1 cellular context compared by ENCODE assay signal in the genomic region with DNA sequence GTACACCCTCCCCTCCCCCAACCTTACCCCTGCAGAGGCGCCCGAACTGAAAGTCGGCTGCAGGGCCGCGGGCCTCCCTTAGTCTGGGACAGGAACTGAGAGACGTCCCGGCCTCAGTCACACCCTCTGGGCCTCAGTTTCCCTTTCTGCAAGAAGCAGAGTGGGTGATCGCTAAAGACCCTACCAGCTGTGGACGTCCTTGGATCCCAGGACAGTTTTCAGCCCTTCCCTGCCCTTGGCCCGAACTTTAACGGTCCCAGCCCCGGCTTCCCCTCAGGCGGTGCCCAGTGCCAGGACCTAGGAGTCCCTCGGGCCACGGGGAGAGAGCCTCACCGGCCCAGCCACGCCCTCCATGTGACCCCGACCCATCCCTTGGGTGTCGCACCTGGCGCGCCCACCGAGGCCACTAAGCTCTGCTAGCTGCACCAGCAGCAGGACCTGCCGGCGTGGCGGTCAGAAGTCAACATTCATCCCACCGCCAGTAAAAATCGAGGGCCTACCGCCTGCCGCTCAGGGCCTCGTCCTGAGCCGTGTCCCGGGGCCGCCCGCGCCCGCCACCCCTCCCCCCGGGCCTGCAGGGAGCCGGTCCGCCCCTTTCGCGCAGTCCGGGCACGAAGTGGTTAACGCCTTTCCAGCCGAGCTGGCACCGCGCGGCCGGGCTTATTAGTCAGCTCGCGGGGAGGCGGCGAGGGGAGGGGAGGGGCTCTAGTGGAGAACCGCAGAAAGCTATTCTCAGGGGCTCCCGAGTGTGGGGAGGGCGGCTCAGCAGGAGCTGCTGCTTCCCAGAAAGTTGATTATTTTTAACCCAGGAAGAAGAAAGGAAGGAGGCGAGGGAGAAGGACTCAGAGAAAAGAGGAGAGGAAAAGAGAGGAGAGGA.
TF ChIP-seq lines count a peak whose summit lies in the region.

No MANE protein-coding gene starts in this region.

TF ChIP-seq in HepG2, 621 proteins besides CTCF, POLR2A, EP300 and RAD21 (continued from another document and continues in another):
- TF ChIP-seq, protein P1, sequence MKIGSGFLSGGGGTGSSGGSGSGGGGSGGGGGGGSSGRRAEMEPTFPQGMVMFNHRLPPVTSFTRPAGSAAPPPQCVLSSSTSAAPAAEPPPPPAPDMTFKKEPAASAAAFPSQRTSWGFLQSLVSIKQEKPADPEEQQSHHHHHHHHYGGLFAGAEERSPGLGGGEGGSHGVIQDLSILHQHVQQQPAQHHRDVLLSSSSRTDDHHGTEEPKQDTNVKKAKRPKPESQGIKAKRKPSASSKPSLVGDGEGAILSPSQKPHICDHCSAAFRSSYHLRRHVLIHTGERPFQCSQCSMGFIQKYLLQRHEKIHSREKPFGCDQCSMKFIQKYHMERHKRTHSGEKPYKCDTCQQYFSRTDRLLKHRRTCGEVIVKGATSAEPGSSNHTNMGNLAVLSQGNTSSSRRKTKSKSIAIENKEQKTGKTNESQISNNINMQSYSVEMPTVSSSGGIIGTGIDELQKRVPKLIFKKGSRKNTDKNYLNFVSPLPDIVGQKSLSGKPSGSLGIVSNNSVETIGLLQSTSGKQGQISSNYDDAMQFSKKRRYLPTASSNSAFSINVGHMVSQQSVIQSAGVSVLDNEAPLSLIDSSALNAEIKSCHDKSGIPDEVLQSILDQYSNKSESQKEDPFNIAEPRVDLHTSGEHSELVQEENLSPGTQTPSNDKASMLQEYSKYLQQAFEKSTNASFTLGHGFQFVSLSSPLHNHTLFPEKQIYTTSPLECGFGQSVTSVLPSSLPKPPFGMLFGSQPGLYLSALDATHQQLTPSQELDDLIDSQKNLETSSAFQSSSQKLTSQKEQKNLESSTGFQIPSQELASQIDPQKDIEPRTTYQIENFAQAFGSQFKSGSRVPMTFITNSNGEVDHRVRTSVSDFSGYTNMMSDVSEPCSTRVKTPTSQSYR (CRISPR knock-in tag; IDR thresholded peaks at IDR 0.05; ENCODE audit: borderline replicate concordance): peak; percentile 96
- TF ChIP-seq DPF2 (CRISPR knock-in tag; IDR thresholded peaks at IDR 0.05; ENCODE audit: borderline replicate concordance, low read depth) (peak; percentile 29; the same call in 1 of the 2 replicates), ZNF557 (CRISPR knock-in tag; IDR thresholded peaks at IDR 0.05) (peak; percentile 88; the same call in 1 of the 2 replicates), ZFX (CRISPR knock-in tag; IDR thresholded peaks at IDR 0.05; ENCODE audit: low read depth) (peak; percentile 77), HNF4A (CRISPR knock-in tag; IDR thresholded peaks at IDR 0.05) (peak; percentile 15; the same call in 1 of the 2 replicates), BORCS8-MEF2B (CRISPR knock-in tag; IDR thresholded peaks at IDR 0.05) (peak; percentile 66; the same call in 1 of the 2 replicates), ZNF234 (CRISPR knock-in tag; conservative IDR thresholded peaks at IDR 0.05) (peak; percentile 67; the same call in 1 of the 2 replicates), ZNF430 (CRISPR knock-in tag; IDR thresholded peaks at IDR 0.05) (peak; percentile 89), KDM5B (CRISPR knock-in tag; IDR thresholded peaks at IDR 0.05; ENCODE audit: borderline replicate concordance) (peak; percentile 50; the same call in 1 of the 2 replicates), WIZ (CRISPR knock-in tag; IDR thresholded peaks at IDR 0.05) (0 out of 2 replicates have a peak, but pooled peaks have one; percentile 20), SALL2 (CRISPR knock-in tag; IDR thresholded peaks at IDR 0.05) (peak; percentile 37; the same call in 1 of the 2 replicates), ZFP1 (CRISPR knock-in tag; IDR thresholded peaks at IDR 0.05) (peak; percentile 55; the same call in 1 of the 2 replicates), ZC3H4 (CRISPR knock-in tag; IDR thresholded peaks at IDR 0.05; ENCODE audit: borderline replicate concordance) (peak; percentile 83; the same call in 1 of the 2 replicates), ZNF678 (CRISPR knock-in tag; IDR thresholded peaks at IDR 0.05) (peak; percentile 41; the same call in 1 of the 2 replicates), YY1 (IDR thresholded peaks at IDR 0.05; ENCODE audit: insufficient read depth, insufficient replicate concordance, low read depth, low read length) (peak; percentile 65), TSC22D2 (CRISPR knock-in tag; IDR thresholded peaks at IDR 0.05; ENCODE audit: borderline replicate concordance) (no peak), KDM2A (CRISPR knock-in tag; IDR thresholded peaks at IDR 0.05; ENCODE audit: borderline replicate concordance, low read depth) (peak; percentile 82), ZNF574 (CRISPR knock-in tag; IDR thresholded peaks at IDR 0.05) (peak; percentile 59), ZNF225 (CRISPR knock-in tag; IDR thresholded peaks at IDR 0.05) (0 out of 2 replicates have a peak, but pooled peaks have one; percentile 72), KLF12 (CRISPR knock-in tag; IDR thresholded peaks at IDR 0.05; ENCODE audit: borderline replicate concordance) (no peak), KLF13 (CRISPR knock-in tag; IDR thresholded peaks at IDR 0.05) (peak; percentile 47; the same call in 1 of the 2 replicates), ZNF274 (CRISPR knock-in tag; IDR thresholded peaks at IDR 0.05) (0 out of 2 replicates have a peak, but pooled peaks have one; percentile 61), MLXIP (CRISPR knock-in tag; IDR thresholded peaks at IDR 0.05; ENCODE audit: borderline replicate concordance) (0 out of 2 replicates have a peak, but pooled peaks have one; percentile 66), NONO (IDR thresholded peaks at IDR 0.05) (no peak), NONO (CRISPR knock-in tag; conservative IDR thresholded peaks at IDR 0.05) (peak; percentile 85), ZNF713 (CRISPR knock-in tag; IDR thresholded peaks at IDR 0.05) (no peak), ATM (IDR thresholded peaks at IDR 0.05; ENCODE audit: borderline replicate concordance) (0 out of 2 replicates have a peak, but pooled peaks have one; percentile 42), ARNT2 (CRISPR knock-in tag; IDR thresholded peaks at IDR 0.05; ENCODE audit: low read depth) (peak; percentile 67), ZNF781 (CRISPR knock-in tag; IDR thresholded peaks at IDR 0.05; ENCODE audit: borderline replicate concordance, not compliant biosample characterization) (peak; percentile 1), NFATC3 (CRISPR knock-in tag; IDR thresholded peaks at IDR 0.05) (no peak), ZNF652 (CRISPR knock-in tag; IDR thresholded peaks at IDR 0.05; ENCODE audit: borderline replicate concordance, low read depth) (peak; percentile 98), PHF5A (CRISPR knock-in tag; IDR thresholded peaks at IDR 0.05; ENCODE audit: low read depth, unreplicated experiment) (peak; percentile 55), CENPT (CRISPR knock-in tag; IDR thresholded peaks at IDR 0.05; ENCODE audit: low read depth) (peak; percentile 91; the same call in 1 of the 2 replicates)
- TF ChIP-seq, protein P2, sequence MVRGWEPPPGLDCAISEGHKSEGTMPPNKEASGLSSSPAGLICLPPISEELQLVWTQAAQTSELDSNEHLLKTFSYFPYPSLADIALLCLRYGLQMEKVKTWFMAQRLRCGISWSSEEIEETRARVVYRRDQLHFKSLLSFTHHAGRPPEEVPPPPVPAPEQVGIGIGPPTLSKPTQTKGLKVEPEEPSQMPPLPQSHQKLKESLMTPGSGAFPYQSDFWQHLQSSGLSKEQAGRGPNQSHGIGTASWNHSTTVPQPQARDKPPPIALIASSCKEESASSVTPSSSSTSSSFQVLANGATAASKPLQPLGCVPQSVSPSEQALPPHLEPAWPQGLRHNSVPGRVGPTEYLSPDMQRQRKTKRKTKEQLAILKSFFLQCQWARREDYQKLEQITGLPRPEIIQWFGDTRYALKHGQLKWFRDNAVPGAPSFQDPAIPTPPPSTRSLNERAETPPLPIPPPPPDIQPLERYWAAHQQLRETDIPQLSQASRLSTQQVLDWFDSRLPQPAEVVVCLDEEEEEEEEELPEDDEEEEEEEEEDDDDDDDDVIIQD (CRISPR knock-in tag; IDR thresholded peaks at IDR 0.05; ENCODE audit: low read depth): 0 out of 2 replicates have a peak, but pooled peaks have one; percentile 37
- TF ChIP-seq, protein P3, sequence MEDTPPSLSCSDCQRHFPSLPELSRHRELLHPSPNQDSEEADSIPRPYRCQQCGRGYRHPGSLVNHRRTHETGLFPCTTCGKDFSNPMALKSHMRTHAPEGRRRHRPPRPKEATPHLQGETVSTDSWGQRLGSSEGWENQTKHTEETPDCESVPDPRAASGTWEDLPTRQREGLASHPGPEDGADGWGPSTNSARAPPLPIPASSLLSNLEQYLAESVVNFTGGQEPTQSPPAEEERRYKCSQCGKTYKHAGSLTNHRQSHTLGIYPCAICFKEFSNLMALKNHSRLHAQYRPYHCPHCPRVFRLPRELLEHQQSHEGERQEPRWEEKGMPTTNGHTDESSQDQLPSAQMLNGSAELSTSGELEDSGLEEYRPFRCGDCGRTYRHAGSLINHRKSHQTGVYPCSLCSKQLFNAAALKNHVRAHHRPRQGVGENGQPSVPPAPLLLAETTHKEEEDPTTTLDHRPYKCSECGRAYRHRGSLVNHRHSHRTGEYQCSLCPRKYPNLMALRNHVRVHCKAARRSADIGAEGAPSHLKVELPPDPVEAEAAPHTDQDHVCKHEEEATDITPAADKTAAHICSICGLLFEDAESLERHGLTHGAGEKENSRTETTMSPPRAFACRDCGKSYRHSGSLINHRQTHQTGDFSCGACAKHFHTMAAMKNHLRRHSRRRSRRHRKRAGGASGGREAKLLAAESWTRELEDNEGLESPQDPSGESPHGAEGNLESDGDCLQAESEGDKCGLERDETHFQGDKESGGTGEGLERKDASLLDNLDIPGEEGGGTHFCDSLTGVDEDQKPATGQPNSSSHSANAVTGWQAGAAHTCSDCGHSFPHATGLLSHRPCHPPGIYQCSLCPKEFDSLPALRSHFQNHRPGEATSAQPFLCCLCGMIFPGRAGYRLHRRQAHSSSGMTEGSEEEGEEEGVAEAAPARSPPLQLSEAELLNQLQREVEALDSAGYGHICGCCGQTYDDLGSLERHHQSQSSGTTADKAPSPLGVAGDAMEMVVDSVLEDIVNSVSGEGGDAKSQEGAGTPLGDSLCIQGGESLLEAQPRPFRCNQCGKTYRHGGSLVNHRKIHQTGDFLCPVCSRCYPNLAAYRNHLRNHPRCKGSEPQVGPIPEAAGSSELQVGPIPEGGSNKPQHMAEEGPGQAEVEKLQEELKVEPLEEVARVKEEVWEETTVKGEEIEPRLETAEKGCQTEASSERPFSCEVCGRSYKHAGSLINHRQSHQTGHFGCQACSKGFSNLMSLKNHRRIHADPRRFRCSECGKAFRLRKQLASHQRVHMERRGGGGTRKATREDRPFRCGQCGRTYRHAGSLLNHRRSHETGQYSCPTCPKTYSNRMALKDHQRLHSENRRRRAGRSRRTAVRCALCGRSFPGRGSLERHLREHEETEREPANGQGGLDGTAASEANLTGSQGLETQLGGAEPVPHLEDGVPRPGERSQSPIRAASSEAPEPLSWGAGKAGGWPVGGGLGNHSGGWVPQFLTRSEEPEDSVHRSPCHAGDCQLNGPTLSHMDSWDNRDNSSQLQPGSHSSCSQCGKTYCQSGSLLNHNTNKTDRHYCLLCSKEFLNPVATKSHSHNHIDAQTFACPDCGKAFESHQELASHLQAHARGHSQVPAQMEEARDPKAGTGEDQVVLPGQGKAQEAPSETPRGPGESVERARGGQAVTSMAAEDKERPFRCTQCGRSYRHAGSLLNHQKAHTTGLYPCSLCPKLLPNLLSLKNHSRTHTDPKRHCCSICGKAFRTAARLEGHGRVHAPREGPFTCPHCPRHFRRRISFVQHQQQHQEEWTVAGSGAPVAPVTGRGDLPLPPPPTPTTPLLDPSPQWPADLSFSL (CRISPR knock-in tag; IDR thresholded peaks at IDR 0.05): peak; percentile 71; the same call in 1 of the 2 replicates
- TF ChIP-seq, protein P4, sequence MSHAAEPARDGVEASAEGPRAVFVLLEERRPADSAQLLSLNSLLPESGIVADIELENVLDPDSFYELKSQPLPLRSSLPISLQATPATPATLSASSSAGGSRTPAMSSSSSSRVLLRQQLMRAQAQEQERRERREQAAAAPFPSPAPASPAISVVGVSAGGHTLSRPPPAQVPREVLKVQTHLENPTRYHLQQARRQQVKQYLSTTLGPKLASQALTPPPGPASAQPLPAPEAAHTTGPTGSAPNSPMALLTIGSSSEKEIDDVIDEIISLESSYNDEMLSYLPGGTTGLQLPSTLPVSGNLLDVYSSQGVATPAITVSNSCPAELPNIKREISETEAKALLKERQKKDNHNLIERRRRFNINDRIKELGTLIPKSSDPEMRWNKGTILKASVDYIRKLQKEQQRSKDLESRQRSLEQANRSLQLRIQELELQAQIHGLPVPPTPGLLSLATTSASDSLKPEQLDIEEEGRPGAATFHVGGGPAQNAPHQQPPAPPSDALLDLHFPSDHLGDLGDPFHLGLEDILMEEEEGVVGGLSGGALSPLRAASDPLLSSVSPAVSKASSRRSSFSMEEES (CRISPR knock-in tag; IDR thresholded peaks at IDR 0.05): 0 out of 2 replicates have a peak, but pooled peaks have one; percentile 33
